Comparison of ENCODE assay signal across 1 cellular context in the genomic region with DNA sequence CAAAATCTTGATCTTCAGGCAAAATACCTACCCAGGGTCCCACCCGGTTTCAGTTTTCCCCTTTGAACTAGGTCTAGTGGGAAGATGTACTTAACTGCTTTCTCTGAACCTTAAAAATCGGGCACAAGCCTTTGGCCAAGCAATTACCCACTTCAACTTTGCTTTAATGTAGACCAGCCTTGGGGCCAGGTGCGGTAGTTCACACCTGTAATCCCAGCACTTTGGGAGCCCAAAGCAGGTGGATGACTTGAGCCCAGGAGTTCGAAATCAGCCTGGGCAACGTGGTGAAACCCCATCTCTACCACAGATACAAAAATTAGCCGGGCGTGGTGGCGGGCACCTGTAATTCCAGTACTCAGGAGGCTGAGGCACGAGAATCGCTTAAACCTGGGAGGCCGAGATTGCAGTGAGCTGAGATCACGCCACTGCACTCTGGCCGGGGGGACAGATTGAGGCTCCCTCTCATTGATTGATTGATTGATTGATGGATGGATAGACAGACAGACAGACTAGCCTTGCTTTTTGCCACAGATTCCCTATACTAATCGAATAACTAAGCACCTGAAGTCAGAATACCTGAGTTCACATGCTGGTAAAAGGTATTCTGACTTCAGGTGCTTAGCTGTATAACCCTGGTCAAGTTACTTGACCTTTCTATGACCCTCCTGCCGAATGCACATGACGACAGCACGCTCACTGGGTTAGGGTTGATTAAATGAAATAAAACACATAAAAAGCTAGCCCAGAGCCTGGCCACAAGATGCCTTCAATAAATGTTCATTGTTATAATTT.
TF ChIP-seq lines count a peak whose summit lies in the region.

No MANE protein-coding gene starts in this region.

TF ChIP-seq in HCT116, 20 proteins besides CTCF, POLR2A, EP300 and RAD21 (continued from another document):
- TF ChIP-seq ZBTB33 (IDR thresholded peaks at IDR 0.05; ENCODE audit: extremely low read depth, insufficient replicate concordance, low read length) (no peak), EGR1 (IDR thresholded peaks at IDR 0.05; ENCODE audit: low read depth) (no peak), SP1 (IDR thresholded peaks at IDR 0.05; ENCODE audit: low read depth) (no peak), ZNF274 (IDR thresholded peaks at IDR 0.05; ENCODE audit: low read depth, low read length) (no peak), FOSL1 (IDR thresholded peaks at IDR 0.05; ENCODE audit: low read depth) (no peak), TCF7L2 (IDR thresholded peaks at IDR 0.05; ENCODE audit: borderline replicate concordance, extremely low read depth, insufficient read depth, insufficient read length) (no peak), ZFX (IDR thresholded peaks at IDR 0.05) (no peak), POLR2AphosphoS5 (IDR thresholded peaks at IDR 0.05; ENCODE audit: low read depth, low read length) (no peak)
